21 cellular contexts compared by ENCODE assay signal in genomic region chr6:17476506-17476905, GRCh38.
DNase-seq lines count a peak whose midpoint lies in the region; TF ChIP-seq lines count a peak whose summit lies in the region.
"Had no signal": no experiment of that assay in that cellular context is flagged by ENCODE, and none has a peak within 500 bp of the region (broad histone marks: within the 10 kb centered on the region; RNA-seq: fewer than 3 reads in every experiment).

No MANE protein-coding gene starts in this region.

- peaks cover 50% of the 10 kb centered on the region for H3K4me1 Mint-ChIP-seq in nephron
- H3K4me1 Mint-ChIP-seq: CD4-positive, CD25-positive, alpha-beta regulatory T cell had no signal

- H3K4me3 ChIP-seq in skeletal muscle tissue (ENCODE audit: low read length in 3 of 3), result no peak overlapping the region
- H3K4me3 ChIP-seq: Peyer's patch had no signal

- no peaks in the 10 kb centered on the region for H3K9me3 ChIP-seq in skeletal muscle tissue (ENCODE audit: control insufficient read depth in 3 of 3, low read length in 3 of 3)
- H3K9me3 ChIP-seq: BE2C, Peyer's patch had no signal

- H3K27ac Mint-ChIP-seq in nephron, result peak overlapping the region; percentile 41 to 64 (median 54)
- H3K27ac Mint-ChIP-seq: CD4-positive, CD25-positive, alpha-beta regulatory T cell had no signal

- no peaks in the 10 kb centered on the region for H3K9me3 Mint-ChIP-seq in nephron
- H3K9me3 Mint-ChIP-seq: CD4-positive, CD25-positive, alpha-beta regulatory T cell had no signal

- peak overlapping the region; percentile 97 for H3K27ac ChIP-seq in skeletal muscle tissue (ENCODE audit: low read depth, low read length)

- no peak overlapping the region for H3K4me3 Mint-ChIP-seq in nephron
- H3K4me3 Mint-ChIP-seq: CD4-positive, CD25-positive, alpha-beta regulatory T cell had no signal

- peaks cover 25 to 37% (median 27%) of the 10 kb centered on the region in 3 donors for H3K4me1 ChIP-seq in skeletal muscle tissue (ENCODE audit: control insufficient read depth in 3 of 3, insufficient read depth in 3 of 3, low read length in 3 of 3)
- H3K4me1 ChIP-seq: BE2C had no signal

- H3K9ac ChIP-seq in skeletal muscle tissue (ENCODE audit: low read depth in 1 of 3, low read length in 3 of 3), result peak overlapping the region in 1 of 3 donors; percentile 17

- DNase-seq in NCI-H2171 treated with DMSO at 0.1 percent for 48 hours (lab: John Stamatoyannopoulos, UW), result peak; percentile 9
- no peak for DNase-seq in NCI-H2171 (lab: John Stamatoyannopoulos, UW)
- peak; percentile 57 for DNase-seq in SK-N-DZ (ENCODE audit: low spot score)
- no peak for DNase-seq in retina
- no peak for DNase-seq in SIG-M5 treated with dmso at 0.1 percent for 504 hours (lab: John Stamatoyannopoulos, UW; ENCODE audit: unreplicated experiment)
- no peak for DNase-seq in midbrain (lab: John Stamatoyannopoulos, UW)
- DNase-seq: 8988T; BE2C; CD4-positive, CD25-positive, alpha-beta regulatory T cell; COR-L47; DMS 273 treated with DMSO at 0.1 percent for 48 hours; DND-41; H7; KBM-7; NCI-H1105 treated with DMSO at 0.1 percent for 48 hours; NCI-H345; NCI-H526; Peyer's patch; Right ventricle myocardium superior had no signal

- H3K36me3 ChIP-seq in skeletal muscle tissue (ENCODE audit: control insufficient read depth in 3 of 3, insufficient read depth in 3 of 3, low read length in 3 of 3), result no peaks in the 10 kb centered on the region
- H3K36me3 ChIP-seq: BE2C, Peyer's patch had no signal

- no peak for TF ChIP-seq CTCF in nephron (IDR thresholded peaks at IDR 0.05; ENCODE audit: unreplicated experiment in 3 of 3)

- no peaks in the 10 kb centered on the region for H3K27me3 Mint-ChIP-seq in nephron (ENCODE audit: low read depth)

- no peaks in the 10 kb centered on the region for H3K36me3 Mint-ChIP-seq in nephron (ENCODE audit: low read depth)
- H3K36me3 Mint-ChIP-seq: CD4-positive, CD25-positive, alpha-beta regulatory T cell had no signal

- no peaks in the 10 kb centered on the region for H3K27me3 ChIP-seq in skeletal muscle tissue (ENCODE audit: control insufficient read depth in 3 of 3, insufficient read depth in 3 of 3, low read length in 3 of 3)
- H3K27me3 ChIP-seq: BE2C, Peyer's patch had no signal

Comparison
In these comparisons a context has a peak if more than half of its experiments do, and no peak if none do; other contexts are left out.
1. DNase-seq: peak in NCI-H2171 treated with DMSO at 0.1 percent for 48 hours (single experiment) and SK-N-DZ (single experiment); none in NCI-H2171 (single experiment), retina (single experiment), SIG-M5 treated with dmso at 0.1 percent for 504 hours (single experiment) and midbrain (single experiment).